5 cellular contexts compared by ENCODE assay signal in the genomic region with DNA sequence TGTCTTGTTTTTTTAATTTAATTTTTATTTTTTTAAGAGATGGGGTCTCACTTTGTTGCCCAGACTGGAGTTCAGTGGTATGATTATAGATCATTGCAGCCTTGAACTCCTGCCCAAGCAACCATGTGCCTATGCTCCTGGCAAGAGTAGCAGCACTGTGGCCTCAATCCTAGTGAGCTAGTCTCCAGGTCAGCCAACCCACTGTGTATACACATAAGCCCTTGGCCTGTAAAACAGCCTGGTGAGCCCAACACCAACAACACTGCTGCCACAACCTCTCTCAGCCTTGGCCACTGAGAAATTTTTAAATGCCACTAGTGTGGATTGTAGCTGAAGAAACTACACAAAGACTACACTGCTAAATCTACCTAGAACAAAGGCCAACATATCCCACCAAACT.
DNase-seq lines count a peak whose midpoint lies in the region; ATAC-seq, FAIRE-seq and TF ChIP-seq lines count a peak whose summit lies in the region.
"Not testable (repeated sequence)": the region's sequence is repeated elsewhere in the genome, so short reads cannot be mapped to it uniquely, and the experiment has no call there.

No MANE protein-coding gene starts in this region.

- not testable (repeated sequence) for H3K27ac ChIP-seq in right lobe of liver

- H3K27me3 ChIP-seq in bronchial epithelial cell (ENCODE audit: control insufficient read depth, insufficient read depth, low read length); right lobe of liver: not testable (repeated sequence)

- not testable (repeated sequence) for H3K4me1 ChIP-seq in right lobe of liver

- peak; percentile 11 for DNase-seq in DMS 273 (lab: John Stamatoyannopoulos, UW; ENCODE audit: unreplicated experiment)
- DNase-seq in activated CD4-positive, alpha-beta T cell treated with anti-CD3 and anti-CD28 coated beads, Interleukin-2, amount 10 ng/mL, durations not matched to agents 24 days and 14 days = peak; percentile 40
- DNase-seq in bronchial epithelial cell (ENCODE audit: low read depth); left lobe of liver (ENCODE audit: low spot score); right lobe of liver: not testable (repeated sequence)

- H3K4me3 Mint-ChIP-seq in activated CD4-positive, alpha-beta T cell treated with anti-CD3 and anti-CD28 coated beads, Interleukin-2, amount 10 ng/mL, durations not matched to agents 24 days and 14 days = not testable (repeated sequence)

- H3K36me3 ChIP-seq in bronchial epithelial cell (ENCODE audit: control insufficient read depth, insufficient read depth, low read length); right lobe of liver: not testable (repeated sequence)

- not testable (repeated sequence) for H3K4me1 Mint-ChIP-seq in activated CD4-positive, alpha-beta T cell treated with anti-CD3 and anti-CD28 coated beads, Interleukin-2, amount 10 ng/mL, durations not matched to agents 24 days and 14 days

- ATAC-seq in left lobe of liver (peak; percentile 55), right lobe of liver (peak in 3 of 4 donors; percentile 13 to 56 (median 31))

- H3K27ac Mint-ChIP-seq in activated CD4-positive, alpha-beta T cell treated with anti-CD3 and anti-CD28 coated beads, Interleukin-2, amount 10 ng/mL, durations not matched to agents 24 days and 14 days = not testable (repeated sequence)

- peaks cover 11% of the 10 kb centered on the region for H3K27me3 Mint-ChIP-seq in activated CD4-positive, alpha-beta T cell treated with anti-CD3 and anti-CD28 coated beads, Interleukin-2, amount 10 ng/mL, durations not matched to agents 24 days and 14 days

- not testable (repeated sequence) for TF ChIP-seq POLR2A in right lobe of liver (IDR thresholded peaks at IDR 0.05)

- not testable (repeated sequence) for H3K4me3 ChIP-seq in bronchial epithelial cell (ENCODE audit: low read depth, low read length); right lobe of liver

- H3K36me3 Mint-ChIP-seq in activated CD4-positive, alpha-beta T cell treated with anti-CD3 and anti-CD28 coated beads, Interleukin-2, amount 10 ng/mL, durations not matched to agents 24 days and 14 days (ENCODE audit: low read depth) = not testable (repeated sequence)

- TF ChIP-seq CTCF in bronchial epithelial cell (IDR thresholded peaks at IDR 0.05; ENCODE audit: insufficient read depth, low read length, severe bottlenecking); right lobe of liver (IDR thresholded peaks at IDR 0.05): not testable (repeated sequence)

- intact Hi-C loops in activated CD4-positive, alpha-beta T cell treated with anti-CD3 and anti-CD28 coated beads, Interleukin-2, amount 10 ng/mL, durations not matched to agents 24 days and 14 days (cut with micrococcal nuclease); right lobe of liver (cut with DNase I): not testable (repeated sequence)

- peak; percentile 23 for FAIRE-seq in bronchial epithelial cell (lab: Jason Lieb, UNC)

- peaks cover 15% of the 10 kb centered on the region for H3K9me3 Mint-ChIP-seq in activated CD4-positive, alpha-beta T cell treated with anti-CD3 and anti-CD28 coated beads, Interleukin-2, amount 10 ng/mL, durations not matched to agents 24 days and 14 days

- not testable (repeated sequence) for H3K9me3 ChIP-seq in right lobe of liver
